ENCODE assay signal across 31 cellular contexts in the genomic region with DNA sequence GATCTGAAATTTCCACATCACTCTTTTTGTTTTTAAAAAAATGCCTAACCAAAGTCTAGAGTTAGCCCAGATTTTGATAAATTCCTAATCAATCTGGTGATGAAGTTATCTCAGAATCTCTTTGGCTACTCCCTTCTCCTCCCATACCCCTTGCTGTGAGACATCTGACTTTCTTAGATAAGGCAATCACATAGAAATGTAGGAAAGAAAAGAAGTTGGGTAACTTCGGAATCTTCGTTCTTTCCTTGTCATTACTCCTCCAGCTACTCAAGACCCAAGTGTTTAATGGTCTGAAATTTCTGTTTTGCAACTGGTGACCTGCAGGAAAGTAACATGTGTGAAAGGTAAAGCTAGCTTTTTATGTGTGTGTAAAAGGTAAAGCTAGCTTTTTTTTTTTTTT. TPM values are rescaled to one million over a fixed set of nuclear protein-coding genes. Genes with fewer than 3 reads are reported as not detected.
"Had no signal": no experiment of that assay in that cellular context is flagged by ENCODE, and none has a peak within 500 bp of the region (broad histone marks: within the 10 kb centered on the region; RNA-seq: fewer than 3 reads in every experiment).

No MANE protein-coding gene starts in this region.

- DNase-seq: activated CD4-positive, alpha-beta memory T cell treated with anti-CD3 and anti-CD28 coated beads, Interleukin-2, amount 10 ng/mL, durations not matched to agents 7 days and 5 days; activated CD4-positive, alpha-beta T cell treated with anti-CD3 and anti-CD28 coated beads for 1 hour; activated CD4-positive, alpha-beta T cell treated with anti-CD3 and anti-CD28 coated beads for 4 hours; activated CD4-positive, alpha-beta T cell treated with anti-CD3 and anti-CD28 coated beads, Interleukin-2, amount 10 ng/mL, durations not matched to agents 7 days and 5 days; activated CD4-positive, alpha-beta T cell treated with anti-CD3 and anti-CD28 coated beads, Interleukin-2, amount 50 U/mL, for 4 hours; activated CD4-positive, CD25-positive, alpha-beta regulatory T cell; activated CD8-positive, alpha-beta memory T cell treated with anti-CD3 and anti-CD28 coated beads, Interleukin-2, amount 50 U/mL, for 48 hours; activated gamma-delta T cell; activated naive CD4-positive, alpha-beta T cell; activated naive CD4-positive, alpha-beta T cell treated with anti-CD3 and anti-CD28 coated beads, Interleukin-2, amount 10 ng/mL, durations not matched to agents 7 days and 5 days; activated naive CD8-positive, alpha-beta T cell treated with anti-CD3 and anti-CD28 coated beads, Interleukin-2, amount 10 ng/mL, durations not matched to agents 7 days and 5 days; activated T-cell treated with anti-CD3 and anti-CD28 coated beads for 4 hours; activated T-cell treated with anti-CD3 and anti-CD28 coated beads, Interleukin-2, amount 50 U/mL, for 24 hours; activated T-cell treated with anti-CD3 and anti-CD28 coated beads, Interleukin-2, amount 50 U/mL, for 72 hours; amniotic stem cell; anterior cingulate cortex; brain microvascular endothelial cell; dorsolateral prefrontal cortex; effector memory CD4-positive, alpha-beta T cell; erythroblast; foreskin keratinocyte; gastrocnemius medialis; glutamatergic neuron; T-helper 2 cell had no signal

- H3K27me3 ChIP-seq: brain microvascular endothelial cell, dorsolateral prefrontal cortex, esophagus muscularis mucosa, foreskin keratinocyte, gastrocnemius medialis had no signal

- H3K4me3 ChIP-seq: coronary artery, dorsolateral prefrontal cortex, esophagus muscularis mucosa, gastrocnemius medialis had no signal

- H3K9me3 ChIP-seq: esophagus muscularis mucosa, gastrocnemius medialis had no signal

- ATAC-seq: activated naive CD4-positive, alpha-beta T cell treated with anti-CD3 and anti-CD28 coated beads, Interleukin-2, amount 50 U/mL, for 72 hours; activated T-cell treated with anti-CD3 and anti-CD28 coated beads, Interleukin-2, amount 50 U/mL, for 72 hours; foreskin keratinocyte; gastrocnemius medialis had no signal

- H3K36me3 ChIP-seq: brain microvascular endothelial cell, gastrocnemius medialis had no signal

- H3K27ac ChIP-seq: brain microvascular endothelial cell, coronary artery, dorsolateral prefrontal cortex, esophagus muscularis mucosa, foreskin keratinocyte had no signal

- H3K4me3 Mint-ChIP-seq: activated CD4-positive, alpha-beta memory T cell treated with anti-CD3 and anti-CD28 coated beads, Interleukin-2, amount 10 ng/mL, durations not matched to agents 7 days and 5 days; activated CD4-positive, alpha-beta T cell treated with anti-CD3 and anti-CD28 coated beads, Interleukin-2, amount 10 ng/mL, durations not matched to agents 7 days and 5 days; activated naive CD4-positive, alpha-beta T cell treated with anti-CD3 and anti-CD28 coated beads, Interleukin-2, amount 10 ng/mL, durations not matched to agents 7 days and 5 days; activated naive CD8-positive, alpha-beta T cell treated with anti-CD3 and anti-CD28 coated beads, Interleukin-2, amount 10 ng/mL, durations not matched to agents 7 days and 5 days; activated T-cell treated with anti-CD3 and anti-CD28 coated beads, Interleukin-2, amount 50 U/mL, for 24 hours; activated T-cell treated with anti-CD3 and anti-CD28 coated beads, Interleukin-2, amount 50 U/mL, for 72 hours; central memory CD8-positive, alpha-beta T cell; dendritic cell treated with granulocyte-macrophage colony-stimulating factor and Interleukin-4, amounts not matched to agents 40 ng/mL and 50 ng/mL, for 4 days had no signal

- H3K4me1 ChIP-seq: esophagus muscularis mucosa, foreskin keratinocyte, gastrocnemius medialis had no signal

- H3K27ac Mint-ChIP-seq: activated CD4-positive, alpha-beta memory T cell treated with anti-CD3 and anti-CD28 coated beads, Interleukin-2, amount 10 ng/mL, durations not matched to agents 7 days and 5 days; activated CD4-positive, alpha-beta T cell treated with anti-CD3 and anti-CD28 coated beads, Interleukin-2, amount 10 ng/mL, durations not matched to agents 7 days and 5 days; activated naive CD4-positive, alpha-beta T cell treated with anti-CD3 and anti-CD28 coated beads, Interleukin-2, amount 10 ng/mL, durations not matched to agents 7 days and 5 days; activated naive CD4-positive, alpha-beta T cell treated with anti-CD3 and anti-CD28 coated beads, Interleukin-2, amount 50 U/mL, for 72 hours; activated naive CD8-positive, alpha-beta T cell treated with anti-CD3 and anti-CD28 coated beads, Interleukin-2, amount 10 ng/mL, durations not matched to agents 7 days and 5 days; activated T-cell treated with anti-CD3 and anti-CD28 coated beads, Interleukin-2, amount 50 U/mL, for 24 hours; activated T-cell treated with anti-CD3 and anti-CD28 coated beads, Interleukin-2, amount 50 U/mL, for 72 hours; dendritic cell treated with granulocyte-macrophage colony-stimulating factor and Interleukin-4, amounts not matched to agents 40 ng/mL and 50 ng/mL, for 4 days had no signal

RNA-seq across cellular contexts. Expression of gene MYL3, which starts 37.8 kb away (rescaled TPM):
- total RNA-seq: activated CD4-positive, alpha-beta memory T cell treated with anti-CD3 and anti-CD28 coated beads, Interleukin-2, amount 10 ng/mL, durations not matched to agents 7 days and 5 days; activated CD4-positive, alpha-beta T cell treated with anti-CD3 and anti-CD28 coated beads, Interleukin-2, amount 10 ng/mL, durations not matched to agents 7 days and 5 days; activated naive CD4-positive, alpha-beta T cell treated with anti-CD3 and anti-CD28 coated beads, Interleukin-2, amount 50 U/mL, for 72 hours; activated naive CD8-positive, alpha-beta T cell treated with anti-CD3 and anti-CD28 coated beads, Interleukin-2, amount 10 ng/mL, durations not matched to agents 7 days and 5 days; activated T-cell treated with anti-CD3 and anti-CD28 coated beads, Interleukin-2, amount 50 U/mL, for 72 hours; bronchial epithelial cell; foreskin keratinocyte; T-helper 1 cell treated with Interleukin-12 subunit alpha and Interleukin-12 subunit beta and Interleukin-4 antibody, amounts not matched to agents 30 ng/mL and 1 ng/mL, for 36 hours had no signal
- polyA plus RNA-seq: foreskin keratinocyte had no signal

RNA-seq across cellular contexts. Expression of gene PTH1R, which starts 52.1 kb away (rescaled TPM):
- total RNA-seq: activated CD4-positive, alpha-beta memory T cell treated with anti-CD3 and anti-CD28 coated beads, Interleukin-2, amount 10 ng/mL, durations not matched to agents 7 days and 5 days; activated CD4-positive, alpha-beta T cell treated with anti-CD3 and anti-CD28 coated beads, Interleukin-2, amount 10 ng/mL, durations not matched to agents 7 days and 5 days; activated naive CD4-positive, alpha-beta T cell treated with anti-CD3 and anti-CD28 coated beads, Interleukin-2, amount 50 U/mL, for 72 hours; activated naive CD8-positive, alpha-beta T cell treated with anti-CD3 and anti-CD28 coated beads, Interleukin-2, amount 10 ng/mL, durations not matched to agents 7 days and 5 days; activated T-cell treated with anti-CD3 and anti-CD28 coated beads, Interleukin-2, amount 50 U/mL, for 72 hours; bronchial epithelial cell; foreskin keratinocyte; T-helper 1 cell treated with Interleukin-12 subunit alpha and Interleukin-12 subunit beta and Interleukin-4 antibody, amounts not matched to agents 30 ng/mL and 1 ng/mL, for 36 hours had no signal
- polyA plus RNA-seq: foreskin keratinocyte had no signal
